Comparison of ENCODE assay signal across 1 cellular context in genomic region chr12:49130151-49131050, GRCh38.
TF ChIP-seq lines count a peak whose summit lies in the region.

No MANE protein-coding gene starts in this region.

TF ChIP-seq in HepG2, 621 proteins besides CTCF, POLR2A, EP300 and RAD21 (continued from another document and continues in another):
- TF ChIP-seq BCLAF1 (IDR thresholded peaks at IDR 0.05) (no peak), ZNF552 (CRISPR knock-in tag; IDR thresholded peaks at IDR 0.05; ENCODE audit: borderline replicate concordance) (peak; percentile 95), BCL6 (CRISPR knock-in tag; IDR thresholded peaks at IDR 0.05) (peak; percentile 12; the same call in 1 of the 2 replicates), CEBPB (IDR thresholded peaks at IDR 0.05; ENCODE audit: borderline replicate concordance, low read depth, low read length) (no peak), ZSCAN31 (CRISPR knock-in tag; IDR thresholded peaks at IDR 0.05; ENCODE audit: low read depth) (peak; percentile 9), NFIB (CRISPR knock-in tag; IDR thresholded peaks at IDR 0.05; ENCODE audit: borderline replicate concordance) (no peak), MIER3 (CRISPR knock-in tag; IDR thresholded peaks at IDR 0.05; ENCODE audit: borderline replicate concordance) (peak; percentile 73; the same call in 1 of the 2 replicates), U2AF1 (optimal IDR thresholded peaks at IDR 0.05; ENCODE audit: low read depth, low read length) (no peak), ZNF556 (CRISPR knock-in tag; IDR thresholded peaks at IDR 0.05; ENCODE audit: borderline replicate concordance) (peak; percentile 11; the same call in 1 of the 2 replicates), RELA (CRISPR knock-in tag; IDR thresholded peaks at IDR 0.05) (no peak), ZNF7 (CRISPR knock-in tag; IDR thresholded peaks at IDR 0.05) (no peak), ZBTB44 (CRISPR knock-in tag; IDR thresholded peaks at IDR 0.05) (peak; percentile 46; the same call in 1 of the 2 replicates), ZBTB38 (CRISPR knock-in tag; IDR thresholded peaks at IDR 0.05) (peak; percentile 71; the same call in 1 of the 2 replicates), GABPA (IDR thresholded peaks at IDR 0.05; ENCODE audit: low read depth, low read length) (peak; percentile 59), GABPA (CRISPR knock-in tag; IDR thresholded peaks at IDR 0.05; ENCODE audit: low read depth) (peak; percentile 87), ZNF781 (CRISPR knock-in tag; IDR thresholded peaks at IDR 0.05; ENCODE audit: borderline replicate concordance, not compliant biosample characterization) (peak; percentile 90), ZNF703 (CRISPR knock-in tag; IDR thresholded peaks at IDR 0.05; ENCODE audit: borderline replicate concordance) (peak; percentile 74), RFXAP (CRISPR knock-in tag; IDR thresholded peaks at IDR 0.05; ENCODE audit: borderline replicate concordance) (peak; percentile 44), SIN3B (IDR thresholded peaks at IDR 0.05; ENCODE audit: low read length) (no peak), ZNF468 (CRISPR knock-in tag; IDR thresholded peaks at IDR 0.05) (0 out of 2 replicates have a peak, but pooled peaks have one; percentile 26), ZNF530 (CRISPR knock-in tag; IDR thresholded peaks at IDR 0.05; ENCODE audit: low read depth) (peak; percentile 56; the same call in 1 of the 2 replicates), NBN (conservative IDR thresholded peaks at IDR 0.05) (no peak), ZBED4 (CRISPR knock-in tag; IDR thresholded peaks at IDR 0.05; ENCODE audit: borderline replicate concordance) (peak; percentile 83), POGZ (CRISPR knock-in tag; IDR thresholded peaks at IDR 0.05) (peak; percentile 67; the same call in 1 of the 2 replicates), KDM1A (CRISPR knock-in tag; IDR thresholded peaks at IDR 0.05) (no peak), CENPBD1 (CRISPR knock-in tag; IDR thresholded peaks at IDR 0.05; ENCODE audit: borderline replicate concordance, low read depth) (0 out of 2 replicates have a peak, but pooled peaks have one; percentile 58), ZNF512 (CRISPR knock-in tag; IDR thresholded peaks at IDR 0.05) (no peak; the same call in 1 of the 2 replicates), KLF16 (CRISPR knock-in tag; IDR thresholded peaks at IDR 0.05) (peak; percentile 11 to 89; a peak in 3 of 4 replicates), FIP1L1 (IDR thresholded peaks at IDR 0.05; ENCODE audit: borderline replicate concordance, insufficient read depth, low read depth, low read length) (0 out of 2 replicates have a peak, but pooled peaks have one; percentile 58), GATAD2A (CRISPR knock-in tag; IDR thresholded peaks at IDR 0.05) (peak; percentile 69), ZNF816 (CRISPR knock-in tag; IDR thresholded peaks at IDR 0.05; ENCODE audit: borderline replicate concordance) (peak; percentile 79), HNRNPH1 (optimal IDR thresholded peaks at IDR 0.05; ENCODE audit: low read depth, low read length) (no peak), ZNF207 (IDR thresholded peaks at IDR 0.05; ENCODE audit: borderline replicate concordance) (no peak), ZBTB7B (CRISPR knock-in tag; IDR thresholded peaks at IDR 0.05) (no peak; the same call in none of the 2 replicates), ZNF619 (CRISPR knock-in tag; IDR thresholded peaks at IDR 0.05) (peak; percentile 91)
- TF ChIP-seq, protein P1, sequence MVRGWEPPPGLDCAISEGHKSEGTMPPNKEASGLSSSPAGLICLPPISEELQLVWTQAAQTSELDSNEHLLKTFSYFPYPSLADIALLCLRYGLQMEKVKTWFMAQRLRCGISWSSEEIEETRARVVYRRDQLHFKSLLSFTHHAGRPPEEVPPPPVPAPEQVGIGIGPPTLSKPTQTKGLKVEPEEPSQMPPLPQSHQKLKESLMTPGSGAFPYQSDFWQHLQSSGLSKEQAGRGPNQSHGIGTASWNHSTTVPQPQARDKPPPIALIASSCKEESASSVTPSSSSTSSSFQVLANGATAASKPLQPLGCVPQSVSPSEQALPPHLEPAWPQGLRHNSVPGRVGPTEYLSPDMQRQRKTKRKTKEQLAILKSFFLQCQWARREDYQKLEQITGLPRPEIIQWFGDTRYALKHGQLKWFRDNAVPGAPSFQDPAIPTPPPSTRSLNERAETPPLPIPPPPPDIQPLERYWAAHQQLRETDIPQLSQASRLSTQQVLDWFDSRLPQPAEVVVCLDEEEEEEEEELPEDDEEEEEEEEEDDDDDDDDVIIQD (CRISPR knock-in tag; IDR thresholded peaks at IDR 0.05; ENCODE audit: low read depth) = no peak
- TF ChIP-seq, protein P2, sequence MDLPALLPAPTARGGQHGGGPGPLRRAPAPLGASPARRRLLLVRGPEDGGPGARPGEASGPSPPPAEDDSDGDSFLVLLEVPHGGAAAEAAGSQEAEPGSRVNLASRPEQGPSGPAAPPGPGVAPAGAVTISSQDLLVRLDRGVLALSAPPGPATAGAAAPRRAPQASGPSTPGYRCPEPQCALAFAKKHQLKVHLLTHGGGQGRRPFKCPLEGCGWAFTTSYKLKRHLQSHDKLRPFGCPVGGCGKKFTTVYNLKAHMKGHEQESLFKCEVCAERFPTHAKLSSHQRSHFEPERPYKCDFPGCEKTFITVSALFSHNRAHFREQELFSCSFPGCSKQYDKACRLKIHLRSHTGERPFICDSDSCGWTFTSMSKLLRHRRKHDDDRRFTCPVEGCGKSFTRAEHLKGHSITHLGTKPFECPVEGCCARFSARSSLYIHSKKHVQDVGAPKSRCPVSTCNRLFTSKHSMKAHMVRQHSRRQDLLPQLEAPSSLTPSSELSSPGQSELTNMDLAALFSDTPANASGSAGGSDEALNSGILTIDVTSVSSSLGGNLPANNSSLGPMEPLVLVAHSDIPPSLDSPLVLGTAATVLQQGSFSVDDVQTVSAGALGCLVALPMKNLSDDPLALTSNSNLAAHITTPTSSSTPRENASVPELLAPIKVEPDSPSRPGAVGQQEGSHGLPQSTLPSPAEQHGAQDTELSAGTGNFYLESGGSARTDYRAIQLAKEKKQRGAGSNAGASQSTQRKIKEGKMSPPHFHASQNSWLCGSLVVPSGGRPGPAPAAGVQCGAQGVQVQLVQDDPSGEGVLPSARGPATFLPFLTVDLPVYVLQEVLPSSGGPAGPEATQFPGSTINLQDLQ (CRISPR knock-in tag; IDR thresholded peaks at IDR 0.05) = peak; percentile 67; the same call in 1 of the 2 replicates
- TF ChIP-seq, protein P3, sequence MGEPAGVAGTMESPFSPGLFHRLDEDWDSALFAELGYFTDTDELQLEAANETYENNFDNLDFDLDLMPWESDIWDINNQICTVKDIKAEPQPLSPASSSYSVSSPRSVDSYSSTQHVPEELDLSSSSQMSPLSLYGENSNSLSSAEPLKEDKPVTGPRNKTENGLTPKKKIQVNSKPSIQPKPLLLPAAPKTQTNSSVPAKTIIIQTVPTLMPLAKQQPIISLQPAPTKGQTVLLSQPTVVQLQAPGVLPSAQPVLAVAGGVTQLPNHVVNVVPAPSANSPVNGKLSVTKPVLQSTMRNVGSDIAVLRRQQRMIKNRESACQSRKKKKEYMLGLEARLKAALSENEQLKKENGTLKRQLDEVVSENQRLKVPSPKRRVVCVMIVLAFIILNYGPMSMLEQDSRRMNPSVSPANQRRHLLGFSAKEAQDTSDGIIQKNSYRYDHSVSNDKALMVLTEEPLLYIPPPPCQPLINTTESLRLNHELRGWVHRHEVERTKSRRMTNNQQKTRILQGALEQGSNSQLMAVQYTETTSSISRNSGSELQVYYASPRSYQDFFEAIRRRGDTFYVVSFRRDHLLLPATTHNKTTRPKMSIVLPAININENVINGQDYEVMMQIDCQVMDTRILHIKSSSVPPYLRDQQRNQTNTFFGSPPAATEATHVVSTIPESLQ (CRISPR knock-in tag; conservative IDR thresholded peaks at IDR 0.05) = no peak
- TF ChIP-seq, protein P4, sequence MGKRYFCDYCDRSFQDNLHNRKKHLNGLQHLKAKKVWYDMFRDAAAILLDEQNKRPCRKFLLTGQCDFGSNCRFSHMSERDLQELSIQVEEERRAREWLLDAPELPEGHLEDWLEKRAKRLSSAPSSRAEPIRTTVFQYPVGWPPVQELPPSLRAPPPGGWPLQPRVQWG (CRISPR knock-in tag; IDR thresholded peaks at IDR 0.05; ENCODE audit: borderline replicate concordance, low read depth) = no peak
- TF ChIP-seq, protein P5, sequence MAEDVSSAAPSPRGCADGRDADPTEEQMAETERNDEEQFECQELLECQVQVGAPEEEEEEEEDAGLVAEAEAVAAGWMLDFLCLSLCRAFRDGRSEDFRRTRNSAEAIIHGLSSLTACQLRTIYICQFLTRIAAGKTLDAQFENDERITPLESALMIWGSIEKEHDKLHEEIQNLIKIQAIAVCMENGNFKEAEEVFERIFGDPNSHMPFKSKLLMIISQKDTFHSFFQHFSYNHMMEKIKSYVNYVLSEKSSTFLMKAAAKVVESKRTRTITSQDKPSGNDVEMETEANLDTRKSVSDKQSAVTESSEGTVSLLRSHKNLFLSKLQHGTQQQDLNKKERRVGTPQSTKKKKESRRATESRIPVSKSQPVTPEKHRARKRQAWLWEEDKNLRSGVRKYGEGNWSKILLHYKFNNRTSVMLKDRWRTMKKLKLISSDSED (CRISPR knock-in tag; IDR thresholded peaks at IDR 0.05) = no peak
